ENCODE assay signal across 20 cellular contexts in genomic region chr14:28690029-28690683, GRCh38.
"Had no signal": no experiment of that assay in that cellular context is flagged by ENCODE, and none has a peak within 500 bp of the region (broad histone marks: within the 10 kb centered on the region; RNA-seq: fewer than 3 reads in every experiment).

No MANE protein-coding gene starts in this region.

- DNase-seq: activated B cell treated with CpG ODN at 0.5 μM for 24 hours; activated CD4-positive, alpha-beta T cell treated with anti-CD3 and anti-CD28 coated beads, Interleukin-2, amount 50 U/mL, for 1 hour; activated CD8-positive, alpha-beta T cell treated with anti-CD3 and anti-CD28 coated beads for 36 hours; activated gamma-delta T cell treated with Interleukin-2 at 50 U/mL for 16 hours; activated naive CD4-positive, alpha-beta T cell treated with anti-CD3 and anti-CD28 coated beads, Interleukin-2, amount 50 U/mL, for 16 hours; activated T-cell treated with anti-CD3 and anti-CD28 coated beads, Interleukin-2, amount 50 U/mL, for 4 hours; amniotic stem cell; brain microvascular endothelial cell; cortex of kidney; effector memory CD8-positive, alpha-beta T cell; islet precursor cell; left ventricle myocardium superior; naive thymus-derived CD4-positive, alpha-beta T cell; ovary; stimulated activated CD4-positive, alpha-beta T cell treated with anti-CD3 and anti-CD28 coated beads, Interleukin-12 subunit alpha, Interleukin-12 subunit beta, amount 100 ng/mL, for 4 hours; stimulated activated CD4-positive, alpha-beta T cell treated with anti-CD3 and anti-CD28 coated beads, Interleukin-4, amount 100 ng/mL, for 24 hours; stimulated activated CD8-positive, alpha-beta memory T cell treated with anti-CD3 and anti-CD28 coated beads, Interleukin-4, amount 100 ng/mL, for 48 hours; stimulated activated naive CD8-positive, alpha-beta T cell treated with anti-CD3 and anti-CD28 coated beads, Interleukin-15, amount 100 ng/mL, for 72 hours; substantia nigra; uterus had no signal
